29 cellular contexts compared by ENCODE assay signal in the genomic region with DNA sequence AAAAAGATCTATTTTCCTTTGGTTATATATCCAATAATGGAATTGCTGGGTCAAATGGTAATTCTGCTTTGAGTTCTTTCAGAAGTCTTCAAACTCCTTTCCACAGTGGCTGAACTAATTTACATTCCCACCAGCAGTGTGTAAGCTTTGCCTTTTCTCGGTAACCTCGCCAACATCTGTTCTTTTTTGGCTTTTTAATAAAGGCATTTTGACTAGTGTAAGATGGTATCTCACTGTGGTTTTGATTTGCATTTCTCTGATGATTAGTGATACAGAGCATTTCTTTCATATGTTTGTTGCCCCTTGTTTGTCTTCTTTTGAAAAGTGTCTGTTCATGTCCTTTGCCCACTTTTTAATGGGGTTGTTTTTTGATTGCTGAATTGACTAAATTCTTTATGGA.
"Had no signal": no experiment of that assay in that cellular context is flagged by ENCODE, and none has a peak within 500 bp of the region (broad histone marks: within the 10 kb centered on the region; RNA-seq: fewer than 3 reads in every experiment).

No MANE protein-coding gene starts in this region.

- H3K4me3 Mint-ChIP-seq: activated CD4-positive, alpha-beta memory T cell treated with anti-CD3 and anti-CD28 coated beads, Interleukin-2, amount 10 ng/mL, durations not matched to agents 7 days and 5 days; activated CD4-positive, alpha-beta T cell treated with anti-CD3 and anti-CD28 coated beads, Interleukin-2, amount 10 ng/mL, durations not matched to agents 7 days and 5 days; activated naive CD4-positive, alpha-beta T cell treated with anti-CD3 and anti-CD28 coated beads, Interleukin-2, amount 10 ng/mL, durations not matched to agents 7 days and 5 days; activated naive CD8-positive, alpha-beta T cell treated with anti-CD3 and anti-CD28 coated beads, Interleukin-2, amount 10 ng/mL, durations not matched to agents 7 days and 5 days; activated T-cell treated with anti-CD3 and anti-CD28 coated beads, Interleukin-2, amount 50 U/mL, for 24 hours; activated T-cell treated with anti-CD3 and anti-CD28 coated beads, Interleukin-2, amount 50 U/mL, for 72 hours; brain had no signal

- H3K36me3 ChIP-seq: ascending aorta, breast epithelium, cardiac muscle cell, colonic mucosa, esophagus squamous epithelium, gastroesophageal sphincter, heart right ventricle had no signal

- H3K4me1 ChIP-seq: ascending aorta, breast epithelium, colonic mucosa, esophagus squamous epithelium, gastroesophageal sphincter, heart right ventricle had no signal

- H3K27me3 Mint-ChIP-seq: activated CD4-positive, alpha-beta memory T cell treated with anti-CD3 and anti-CD28 coated beads, Interleukin-2, amount 10 ng/mL, durations not matched to agents 7 days and 5 days; activated CD4-positive, alpha-beta T cell treated with anti-CD3 and anti-CD28 coated beads, Interleukin-2, amount 10 ng/mL, durations not matched to agents 7 days and 5 days; activated naive CD4-positive, alpha-beta T cell treated with anti-CD3 and anti-CD28 coated beads, Interleukin-2, amount 10 ng/mL, durations not matched to agents 7 days and 5 days; activated naive CD8-positive, alpha-beta T cell treated with anti-CD3 and anti-CD28 coated beads, Interleukin-2, amount 10 ng/mL, durations not matched to agents 7 days and 5 days; activated T-cell treated with anti-CD3 and anti-CD28 coated beads, Interleukin-2, amount 50 U/mL, for 24 hours; brain had no signal

- H3K4me3 ChIP-seq: ascending aorta, breast epithelium, cardiac muscle cell, colonic mucosa, esophagus squamous epithelium, gastroesophageal sphincter, heart right ventricle had no signal

- H3K27me3 ChIP-seq: ascending aorta, breast epithelium, cardiac muscle cell, colonic mucosa, esophagus squamous epithelium, gastroesophageal sphincter, heart right ventricle had no signal

- DNase-seq: activated CD4-positive, alpha-beta memory T cell treated with anti-CD3 and anti-CD28 coated beads, Interleukin-2, amount 10 ng/mL, durations not matched to agents 7 days and 5 days; activated CD4-positive, alpha-beta T cell treated with anti-CD3 and anti-CD28 coated beads for 4 hours; activated CD4-positive, alpha-beta T cell treated with anti-CD3 and anti-CD28 coated beads, Interleukin-2, amount 10 ng/mL, durations not matched to agents 7 days and 5 days; activated CD4-positive, alpha-beta T cell treated with anti-CD3 and anti-CD28 coated beads, Interleukin-2, amount 50 U/mL, for 4 hours; activated CD4-positive, CD25-positive, alpha-beta regulatory T cell; activated CD4-positive, CD25-positive, alpha-beta regulatory T cell treated with anti-CD3 and anti-CD28 coated beads, Interleukin-2, amount 50 U/mL, for 72 hours; activated CD8-positive, alpha-beta memory T cell treated with anti-CD3 and anti-CD28 coated beads, Interleukin-2, amount 50 U/mL, for 48 hours; activated gamma-delta T cell; activated naive CD4-positive, alpha-beta T cell; activated naive CD4-positive, alpha-beta T cell treated with anti-CD3 and anti-CD28 coated beads, Interleukin-2, amount 10 ng/mL, durations not matched to agents 7 days and 5 days; activated naive CD8-positive, alpha-beta T cell treated with anti-CD3 and anti-CD28 coated beads, Interleukin-2, amount 10 ng/mL, durations not matched to agents 7 days and 5 days; activated T-cell treated with anti-CD3 and anti-CD28 coated beads for 4 hours; activated T-cell treated with anti-CD3 and anti-CD28 coated beads, Interleukin-2, amount 50 U/mL, for 24 hours; activated T-cell treated with anti-CD3 and anti-CD28 coated beads, Interleukin-2, amount 50 U/mL, for 72 hours; central memory CD4-positive, alpha-beta T cell; cerebellar nuclear complex; colonic mucosa; effector CD8-positive, alpha-beta T cell; esophagus squamous epithelium; foreskin melanocyte; heart right ventricle; T-helper 2 cell had no signal

- H3K27ac ChIP-seq: ascending aorta, breast epithelium, cardiac muscle cell, colonic mucosa, epithelial cell of prostate, esophagus squamous epithelium, gastroesophageal sphincter, heart right ventricle had no signal

- H3K36me3 Mint-ChIP-seq: activated naive CD4-positive, alpha-beta T cell treated with anti-CD3 and anti-CD28 coated beads, Interleukin-2, amount 10 ng/mL, durations not matched to agents 7 days and 5 days; activated naive CD4-positive, alpha-beta T cell treated with anti-CD3 and anti-CD28 coated beads, Interleukin-2, amount 50 U/mL, for 72 hours; activated naive CD8-positive, alpha-beta T cell treated with anti-CD3 and anti-CD28 coated beads, Interleukin-2, amount 10 ng/mL, durations not matched to agents 7 days and 5 days; brain had no signal

- H3K4me1 Mint-ChIP-seq: activated CD4-positive, alpha-beta memory T cell treated with anti-CD3 and anti-CD28 coated beads, Interleukin-2, amount 10 ng/mL, durations not matched to agents 7 days and 5 days; activated CD4-positive, alpha-beta T cell treated with anti-CD3 and anti-CD28 coated beads, Interleukin-2, amount 10 ng/mL, durations not matched to agents 7 days and 5 days; activated naive CD4-positive, alpha-beta T cell treated with anti-CD3 and anti-CD28 coated beads, Interleukin-2, amount 10 ng/mL, durations not matched to agents 7 days and 5 days; activated naive CD8-positive, alpha-beta T cell treated with anti-CD3 and anti-CD28 coated beads, Interleukin-2, amount 10 ng/mL, durations not matched to agents 7 days and 5 days; brain had no signal

- H3K9me3 Mint-ChIP-seq: activated naive CD8-positive, alpha-beta T cell treated with anti-CD3 and anti-CD28 coated beads, Interleukin-2, amount 10 ng/mL, durations not matched to agents 7 days and 5 days; brain had no signal

- H3K9me3 ChIP-seq: ascending aorta, breast epithelium, colonic mucosa, esophagus squamous epithelium, gastroesophageal sphincter, heart right ventricle had no signal

- H3K27ac Mint-ChIP-seq: activated CD4-positive, alpha-beta memory T cell treated with anti-CD3 and anti-CD28 coated beads, Interleukin-2, amount 10 ng/mL, durations not matched to agents 7 days and 5 days; activated CD4-positive, alpha-beta T cell treated with anti-CD3 and anti-CD28 coated beads, Interleukin-2, amount 10 ng/mL, durations not matched to agents 7 days and 5 days; activated naive CD4-positive, alpha-beta T cell treated with anti-CD3 and anti-CD28 coated beads, Interleukin-2, amount 10 ng/mL, durations not matched to agents 7 days and 5 days; activated naive CD4-positive, alpha-beta T cell treated with anti-CD3 and anti-CD28 coated beads, Interleukin-2, amount 50 U/mL, for 72 hours; activated naive CD8-positive, alpha-beta T cell treated with anti-CD3 and anti-CD28 coated beads, Interleukin-2, amount 10 ng/mL, durations not matched to agents 7 days and 5 days; activated T-cell treated with anti-CD3 and anti-CD28 coated beads, Interleukin-2, amount 50 U/mL, for 24 hours; activated T-cell treated with anti-CD3 and anti-CD28 coated beads, Interleukin-2, amount 50 U/mL, for 72 hours; brain had no signal
